Comparison of ENCODE assay signal across 8 cellular contexts in genomic region chr15:72199721-72200212, GRCh38. TPM values are rescaled to one million over a fixed set of nuclear protein-coding genes. Genes with fewer than 3 reads are reported as not detected.
DNase-seq lines count a peak whose midpoint lies in the region; ATAC-seq and TF ChIP-seq lines count a peak whose summit lies in the region.

No MANE protein-coding gene starts in this region.

- no peak overlapping the region for H3K27ac ChIP-seq in Panc1 (ENCODE audit: low read length)

- no peak overlapping the region for H3K4me3 ChIP-seq in Panc1 (ENCODE audit: low read depth in 2 of 2, low read length in 2 of 2)

- TF ChIP-seq CTCF in Panc1 (IDR thresholded peaks at IDR 0.05) (peak; percentile 96), nephron (IDR thresholded peaks at IDR 0.05; ENCODE audit: unreplicated experiment in 3 of 3) (peak; percentile 82 to 88 (median 88))

- in situ Hi-C loops in Panc1 (cut with HindIII; ENCODE audit: low pct_unique_long_range_greater_than_20kb, low sequenced_read_pairs) = no loop called here

- intact Hi-C loops in Panc1 (cut with micrococcal nuclease; ENCODE audit: unreplicated experiment) = no loop called here

- POLR2A ChIA-PET in Panc1 (lab: Charles Lee) = interaction anchor here (0.6 kb wide), 1 partner anchor 23 kb away, joined by 12 read pairs; no protein-coding TSS in a partner anchor

- peaks cover 17% of the 10 kb centered on the region for H3K27me3 Mint-ChIP-seq in activated T-cell treated with anti-CD3 and anti-CD28 coated beads, Interleukin-2, amount 50 U/mL, for 4 hours (ENCODE audit: low read depth)
- H3K27me3 Mint-ChIP-seq in nephron (ENCODE audit: low read depth) = peaks cover 31% of the 10 kb centered on the region
- peaks cover 17% of the 10 kb centered on the region for H3K27me3 Mint-ChIP-seq in stimulated activated naive CD8-positive, alpha-beta T cell treated with anti-CD3 and anti-CD28 coated beads, Interleukin-15, amount 100 ng/mL, for 72 hours

- no TSS peak for BruUV-seq in Panc1 (replicated peaks; lab: Mats Ljungman, UMichigan)

- H3K4me1 ChIP-seq in Panc1 (ENCODE audit: control insufficient read depth, insufficient read depth, low read length) = peaks cover 36% of the 10 kb centered on the region

- H3K9me3 ChIP-seq in Panc1 (ENCODE audit: control insufficient read depth, insufficient read depth, low read depth, low read length) = no peaks in the 10 kb centered on the region

- peaks cover 7% of the 10 kb centered on the region for H3K4me1 Mint-ChIP-seq in activated T-cell treated with anti-CD3 and anti-CD28 coated beads, Interleukin-2, amount 50 U/mL, for 4 hours (ENCODE audit: low read depth)
- H3K4me1 Mint-ChIP-seq in nephron = peaks cover 48% of the 10 kb centered on the region
- peaks cover 63% of the 10 kb centered on the region for H3K4me1 Mint-ChIP-seq in stimulated activated naive CD8-positive, alpha-beta T cell treated with anti-CD3 and anti-CD28 coated beads, Interleukin-15, amount 100 ng/mL, for 72 hours

- ATAC-seq in Panc1 = peak; percentile 62
- ATAC-seq in activated T-cell treated with anti-CD3 and anti-CD28 coated beads, Interleukin-2, amount 50 U/mL, for 4 hours = peak; percentile 58 to 59
- ATAC-seq in stimulated activated naive CD8-positive, alpha-beta T cell treated with anti-CD3 and anti-CD28 coated beads, Interleukin-15, amount 100 ng/mL, for 72 hours = peak; percentile 73
- ATAC-seq in GM21723 (IDR thresholded peaks at IDR 0.05; ENCODE audit: unreplicated experiment) = no peak

- H3K36me3 ChIP-seq in Panc1 (ENCODE audit: control insufficient read depth, insufficient read depth, low read length) = peaks cover 48% of the 10 kb centered on the region

- no peak overlapping the region for H3K4me3 Mint-ChIP-seq in activated T-cell treated with anti-CD3 and anti-CD28 coated beads, Interleukin-2, amount 50 U/mL, for 4 hours
- peak overlapping the region in 1 of 3 experiments; percentile 13 for H3K4me3 Mint-ChIP-seq in nephron
- no peak overlapping the region for H3K4me3 Mint-ChIP-seq in stimulated activated naive CD8-positive, alpha-beta T cell treated with anti-CD3 and anti-CD28 coated beads, Interleukin-15, amount 100 ng/mL, for 72 hours

- CTCF ChIA-PET in Panc1 (lab: Charles Lee) = interaction anchor here (0.6 to 1.7 kb wide), 4 partner anchors 9 to 27 kb away, joined by 3 to 7 read pairs (median 4); no protein-coding TSS in a partner anchor

- peaks cover 47% of the 10 kb centered on the region for H3K36me3 Mint-ChIP-seq in activated T-cell treated with anti-CD3 and anti-CD28 coated beads, Interleukin-2, amount 50 U/mL, for 4 hours (ENCODE audit: insufficient read depth)
- H3K36me3 Mint-ChIP-seq in nephron (ENCODE audit: low read depth) = peaks cover 55% of the 10 kb centered on the region

- no peaks in the 10 kb centered on the region for H3K27me3 ChIP-seq in Panc1 (ENCODE audit: control insufficient read depth, insufficient read depth, low read length)

- H3K9me3 Mint-ChIP-seq in activated T-cell treated with anti-CD3 and anti-CD28 coated beads, Interleukin-2, amount 50 U/mL, for 4 hours = no peaks in the 10 kb centered on the region
- no peaks in the 10 kb centered on the region for H3K9me3 Mint-ChIP-seq in nephron
- H3K9me3 Mint-ChIP-seq in stimulated activated naive CD8-positive, alpha-beta T cell treated with anti-CD3 and anti-CD28 coated beads, Interleukin-15, amount 100 ng/mL, for 72 hours = no peaks in the 10 kb centered on the region

- peak; percentile 46 for DNase-seq in GM04504 (ENCODE audit: low read depth)
- peak; percentile 95 for DNase-seq in HT-29 (ENCODE audit: low spot score)
- peak; percentile 68 for DNase-seq in Panc1 (ENCODE audit: low read depth, low spot score)
- DNase-seq in activated T-cell treated with anti-CD3 and anti-CD28 coated beads, Interleukin-2, amount 50 U/mL, for 4 hours = peak; percentile 71
- peak; percentile 71 for DNase-seq in fibroblast of gingiva (ENCODE audit: low read depth)
- DNase-seq in stimulated activated naive CD8-positive, alpha-beta T cell treated with anti-CD3 and anti-CD28 coated beads, Interleukin-15, amount 100 ng/mL, for 72 hours = peak; percentile 77

- H3K27ac Mint-ChIP-seq in nephron = no peak overlapping the region
- no peak overlapping the region for H3K27ac Mint-ChIP-seq in stimulated activated naive CD8-positive, alpha-beta T cell treated with anti-CD3 and anti-CD28 coated beads, Interleukin-15, amount 100 ng/mL, for 72 hours

RNA-seq across cellular contexts. Expression of gene GRAMD2A, which starts 2.2 kb away (rescaled TPM):
- total RNA-seq in HT-29 (2014; rRNA removed; shearing (Covaris generic)) = 0.03 and 0.29 TPM in 2 replicates
- 1.3 TPM for total RNA-seq in Panc1 (2021; ENCODE audit: unreplicated experiment)
- polyA plus RNA-seq in Panc1 (2012; ENCODE audit: insufficient read length) = 2.5 TPM
- not detected for total RNA-seq in activated T-cell treated with anti-CD3 and anti-CD28 coated beads, Interleukin-2, amount 50 U/mL, for 4 hours

RNA-seq across cellular contexts. Expression of gene PKM, which starts 31.2 kb away (rescaled TPM):
- 1,702 and 1,855 TPM in 2 replicates for total RNA-seq in HT-29 (2014; rRNA removed; shearing (Covaris generic))
- 1,590 TPM for total RNA-seq in Panc1 (2021; ENCODE audit: unreplicated experiment)
- polyA plus RNA-seq in Panc1 (2012; ENCODE audit: insufficient read length) = 1,992 TPM
- total RNA-seq in activated T-cell treated with anti-CD3 and anti-CD28 coated beads, Interleukin-2, amount 50 U/mL, for 4 hours = 1,000 to 10,000 TPM; 2,397 to 2,519 (median 2,398) TPM
